8 cellular contexts compared by ENCODE assay signal in genomic region chr2:100381240-100381639, GRCh38. TPM values are rescaled to one million over a fixed set of nuclear protein-coding genes. Genes with fewer than 3 reads are reported as not detected.
DNase-seq lines count a peak whose midpoint lies in the region; ATAC-seq, FAIRE-seq and TF ChIP-seq lines count a peak whose summit lies in the region.

No MANE protein-coding gene starts in this region.

- H3K4me2 ChIP-seq in Karpas-422 (ENCODE audit: low read depth, low read length, poor library complexity, severe bottlenecking): peak overlapping the region; percentile 9

- FAIRE-seq in pancreas (lab: Jason Lieb, UNC): no peak

- no peak for TF ChIP-seq POLR2A in gastroesophageal sphincter (IDR thresholded peaks at IDR 0.05)
- TF ChIP-seq POLR2A in transverse colon (IDR thresholded peaks at IDR 0.05): no peak

- TF ChIP-seq EP300 in gastroesophageal sphincter (IDR thresholded peaks at IDR 0.05) (no peak), transverse colon (IDR thresholded peaks at IDR 0.05; ENCODE audit: low read depth) (no peak)

- no peaks in the 10 kb centered on the region for H3K79me2 ChIP-seq in Karpas-422 (ENCODE audit: low read length)

- 0 out of 2 replicates have a peak overlapping the region, but pooled peaks have one; percentile 30 for H2AFZ ChIP-seq in Karpas-422 (ENCODE audit: low read length)

- H3K4me1 ChIP-seq in Karpas-422 (ENCODE audit: low read length): peaks cover 8% of the 10 kb centered on the region
- H3K4me1 ChIP-seq in RWPE2 (ENCODE audit: insufficient read depth, poor library complexity, severe bottlenecking): no peaks in the 10 kb centered on the region
- H3K4me1 ChIP-seq in gastroesophageal sphincter: no peaks in the 10 kb centered on the region
- no peaks in the 10 kb centered on the region for H3K4me1 ChIP-seq in pancreas
- no peaks in the 10 kb centered on the region for H3K4me1 ChIP-seq in transverse colon

- ATAC-seq in GM19351 (IDR thresholded peaks at IDR 0.05; ENCODE audit: unreplicated experiment) (peak; percentile 72), RWPE2 (ENCODE audit: low read depth) (peak; percentile 62; the same call in 2 of the 3 replicates), gastroesophageal sphincter (peak; percentile 53), pancreas (peak; percentile 86 to 98 (median 94))

- in situ Hi-C loops in transverse colon (cut with MboI; ENCODE audit: low pct_ligation_motif_present in 1 of 4, low pct_unique_long_range_greater_than_20kb in 1 of 4, low sequenced_read_pairs in 3 of 4): loop anchor here in 2 of 4 donors (10.0 kb wide), 1 partner anchor 116 kb away; no protein-coding TSS in a partner anchor

- no peaks in the 10 kb centered on the region for H3K9me2 ChIP-seq in Karpas-422 (replicated peaks; ENCODE audit: insufficient read depth, low read length)

- H3K9me3 ChIP-seq in Karpas-422 (ENCODE audit: low read length): no peaks in the 10 kb centered on the region
- no peaks in the 10 kb centered on the region for H3K9me3 ChIP-seq in RWPE2 (ENCODE audit: severe bottlenecking)
- no peaks in the 10 kb centered on the region for H3K9me3 ChIP-seq in gastroesophageal sphincter
- H3K9me3 ChIP-seq in pancreas: no peaks in the 10 kb centered on the region
- no peaks in the 10 kb centered on the region for H3K9me3 ChIP-seq in transverse colon

- no peak overlapping the region for H3K4me3 ChIP-seq in Karpas-422 (ENCODE audit: low read length)
- no peak overlapping the region for H3K4me3 ChIP-seq in RWPE2 (ENCODE audit: severe bottlenecking)
- no peak overlapping the region for H3K4me3 ChIP-seq in gastroesophageal sphincter
- H3K4me3 ChIP-seq in pancreas: no peak overlapping the region
- no peak overlapping the region for H3K4me3 ChIP-seq in transverse colon

- no peaks in the 10 kb centered on the region for H4K20me1 ChIP-seq in Karpas-422 (ENCODE audit: insufficient read depth, low read depth, low read length)

- WGBS in gastroesophageal sphincter (ENCODE audit: low coverage in 1 of 2), 2 donors: 12% methylated on average over 4 of the region's 4 CpGs; no CpG with 5 or more reads in 1 of the 2 donors
- WGBS in pancreas, 2 donors: 7% methylated on average over 4 of the region's 4 CpGs
- 42 to 49% methylated on average over 3 to 4 of the region's 4 CpGs for WGBS in transverse colon (ENCODE audit: low coverage in 1 of 2), 2 donors

- no peak overlapping the region for H3K9ac ChIP-seq in Karpas-422 (ENCODE audit: low read length)

- H3K27ac ChIP-seq in C4-2B (no peak overlapping the region), Karpas-422 (ENCODE audit: low read length) (no peak overlapping the region), RWPE2 (ENCODE audit: poor library complexity, severe bottlenecking) (no peak overlapping the region), gastroesophageal sphincter (no peak overlapping the region), pancreas (no peak overlapping the region), transverse colon (no peak overlapping the region)

- no peaks in the 10 kb centered on the region for H3K36me3 ChIP-seq in Karpas-422 (ENCODE audit: insufficient read depth, low read length)
- no peaks in the 10 kb centered on the region for H3K36me3 ChIP-seq in RWPE2 (ENCODE audit: low read depth)
- H3K36me3 ChIP-seq in gastroesophageal sphincter: no peaks in the 10 kb centered on the region
- H3K36me3 ChIP-seq in pancreas: no peaks in the 10 kb centered on the region
- no peaks in the 10 kb centered on the region for H3K36me3 ChIP-seq in transverse colon

- peak; percentile 97 for DNase-seq in Karpas-422
- DNase-seq in RWPE2 (ENCODE audit: low spot score): no peak
- DNase-seq in activated T-helper 1 cell treated with anti-CD3 and anti-CD28 coated beads, Interleukin-2, amount 50 U/mL, for 16 hours (ENCODE audit: low read depth in 1 of 2, low spot score in 1 of 2): peak; percentile 45 to 47
- peak; percentile 69 to 93 (median 80) for DNase-seq in pancreas
- DNase-seq in transverse colon: peak; percentile 73

- H3K27me3 ChIP-seq in Karpas-422 (ENCODE audit: low read length) (no peaks in the 10 kb centered on the region), RWPE2 (ENCODE audit: insufficient read depth, poor library complexity, severe bottlenecking) (no peaks in the 10 kb centered on the region), gastroesophageal sphincter (no peaks in the 10 kb centered on the region), pancreas (no peaks in the 10 kb centered on the region), transverse colon (no peaks in the 10 kb centered on the region)

- intact Hi-C loops in pancreas (cut with DNase I) (loop anchor here (2.0 to 10.0 kb wide), 3 partner anchors 114 to 118 kb away; no protein-coding TSS in a partner anchor), transverse colon (cut with DNase I; ENCODE audit: low total_unique reads) (loop anchor here (1.0 kb wide), 1 partner anchor 120 kb away; no protein-coding TSS in a partner anchor)

- peak; percentile 92 for TF ChIP-seq CTCF in C4-2B (conservative IDR thresholded peaks at IDR 0.05)
- peak; percentile 82 for TF ChIP-seq CTCF in RWPE2 (IDR thresholded peaks at IDR 0.05; ENCODE audit: poor library complexity, severe bottlenecking)
- peak; percentile 89 to 97 (median 93) for TF ChIP-seq CTCF in gastroesophageal sphincter (IDR thresholded peaks at IDR 0.05)
- TF ChIP-seq CTCF in pancreas (IDR thresholded peaks at IDR 0.05): peak; percentile 84 to 94 (median 90)
- peak; percentile 62 to 85 (median 78) for TF ChIP-seq CTCF in transverse colon (IDR thresholded peaks at IDR 0.05)

RNA-seq across cellular contexts. Expression of gene CHST10, which starts 36.2 kb away (rescaled TPM):
- total RNA-seq in Karpas-422 (2014; rRNA removed; shearing (Covaris generic); ENCODE audit: low replicate concordance): 22.6 and 28.7 TPM in 2 replicates
- total RNA-seq in gastroesophageal sphincter (10 to 100 TPM; 10.6 to 21.9 (median 13.3) TPM), pancreas (1 to 10 TPM; 1.7 to 5.6 (median 3.5) TPM), transverse colon (1 to 10 TPM; 1.1 to 7.8 (median 4.0) TPM)
- polyA plus RNA-seq in pancreas: 1 to 10 TPM; 3.5 to 6.5 TPM

RNA-seq across cellular contexts. Expression of gene LONRF2, which starts 58.9 kb away (rescaled TPM):
- not detected in 2 replicates for total RNA-seq in Karpas-422 (2014; rRNA removed; shearing (Covaris generic); ENCODE audit: low replicate concordance)
- total RNA-seq in gastroesophageal sphincter (10 to 100 TPM; 23.8 to 74.6 (median 51.0) TPM), pancreas (1 to 10 TPM; 5.3 to 7.1 (median 6.8) TPM), transverse colon (1 to 10 TPM; 2.3 to 4.8 (median 2.6) TPM)
- 1 to 10 TPM; 2.0 to 4.6 TPM for polyA plus RNA-seq in pancreas
